Comparison of ENCODE assay signal across 17 cellular contexts in genomic region chr15:72368895-72369294, GRCh38. TPM values are rescaled to one million over a fixed set of nuclear protein-coding genes. Genes with fewer than 3 reads are reported as not detected.
A peak's percentile ranks its signal among the peaks of the same experiment; 100 is the strongest.
DNase-seq lines count a peak whose midpoint lies in the region; ATAC-seq, FAIRE-seq and TF ChIP-seq lines count a peak whose summit lies in the region.
"Had no signal": no experiment of that assay in that cellular context is flagged by ENCODE, and none has a peak within 500 bp of the region (broad histone marks: within the 10 kb centered on the region; RNA-seq: fewer than 3 reads in every experiment).

No MANE protein-coding gene starts in this region.

- H3K27me3 Mint-ChIP-seq in osteocyte (ENCODE audit: unreplicated experiment), result no peaks in the 10 kb centered on the region
- H3K27me3 Mint-ChIP-seq: naive thymus-derived CD8-positive, alpha-beta T cell had no signal

- no peak for FAIRE-seq in D721Med (lab: Jason Lieb, UNC)

- no peak overlapping the region for H3K27ac Mint-ChIP-seq in osteocyte (ENCODE audit: unreplicated experiment)
- H3K27ac Mint-ChIP-seq: H9 had no signal

- no peaks in the 10 kb centered on the region for H3K27me3 ChIP-seq in muscle layer of duodenum (ENCODE audit: low read depth, low read length)
- H3K27me3 ChIP-seq: sigmoid colon had no signal

- ATAC-seq in Right ventricle myocardium inferior, result peak; percentile 75
- no peak for ATAC-seq in HG03469 (IDR thresholded peaks at IDR 0.05; ENCODE audit: unreplicated experiment)
- ATAC-seq: naive thymus-derived CD8-positive, alpha-beta T cell had no signal

- H3K4me3 ChIP-seq in fibroblast of pulmonary artery (replicated peaks; ENCODE audit: low read depth, low read length) (no peak overlapping the region), muscle layer of duodenum (ENCODE audit: low read depth in 1 of 2, low read length in 2 of 2) (no peak overlapping the region)
- H3K4me3 ChIP-seq: sigmoid colon had no signal

- peaks cover 26% of the 10 kb centered on the region for H3K36me3 Mint-ChIP-seq in osteocyte (ENCODE audit: unreplicated experiment)

- DNase-seq in Right ventricle myocardium inferior (ENCODE audit: missing footprints), result no peak
- DNase-seq in cardiac septum (ENCODE audit: low spot score), result no peak
- peak; percentile 23 for DNase-seq in fibroblast of pulmonary artery (ENCODE audit: low read depth)
- DNase-seq in osteocyte (ENCODE audit: extremely low spot score, unreplicated experiment), result no peak
- DNase-seq in NCI-H2107 treated with DMSO at 0.1 percent for 48 hours (lab: John Stamatoyannopoulos, UW; ENCODE audit: unreplicated experiment), result no peak
- no peak for DNase-seq in D721Med (ENCODE audit: insufficient read length, low spot score)
- DNase-seq: activated naive CD4-positive, alpha-beta T cell; foreskin fibroblast; H9; naive thymus-derived CD8-positive, alpha-beta T cell; NCI-H1930; NCI-H748 treated with DMSO at 0.1 percent for 48 hours; sigmoid colon; stimulated activated naive CD4-positive, alpha-beta T cell had no signal

- no peaks in the 10 kb centered on the region for H3K9me3 Mint-ChIP-seq in osteocyte (ENCODE audit: unreplicated experiment)
- H3K9me3 Mint-ChIP-seq: H9; naive thymus-derived CD8-positive, alpha-beta T cell had no signal

- TF ChIP-seq CTCF in fibroblast of pulmonary artery (IDR thresholded peaks at IDR 0.05; ENCODE audit: low read length, missing control alignments) (no peak), osteocyte (IDR thresholded peaks at IDR 0.05) (no peak), D721Med (IDR thresholded peaks at IDR 0.05; ENCODE audit: insufficient read depth, missing control alignments) (no peak)

- peaks cover 9% of the 10 kb centered on the region for H3K4me1 Mint-ChIP-seq in osteocyte (ENCODE audit: unreplicated experiment)
- H3K4me1 Mint-ChIP-seq: H9 had no signal

- H3K27ac ChIP-seq in muscle layer of duodenum (ENCODE audit: low read length), result peak overlapping the region; percentile 19
- H3K27ac ChIP-seq: VCaP had no signal

- H3K4me1 ChIP-seq in muscle layer of duodenum (ENCODE audit: control insufficient read depth in 1 of 2, insufficient read depth in 2 of 2, low read length in 2 of 2), result peaks cover 0 to 32% of the 10 kb centered on the region in 2 donors

- intact Hi-C loops in Right ventricle myocardium inferior (cut with DNase I) (no loop called here), cardiac septum (cut with DNase I) (no loop called here)

- no peak overlapping the region for H3K4me3 Mint-ChIP-seq in osteocyte (ENCODE audit: unreplicated experiment)
- H3K4me3 Mint-ChIP-seq: H9 had no signal

- peaks cover 0 to 11% of the 10 kb centered on the region in 2 donors for H3K36me3 ChIP-seq in muscle layer of duodenum (ENCODE audit: control insufficient read depth in 1 of 2, insufficient read depth in 2 of 2, low read length in 2 of 2)

- H3K9me3 ChIP-seq in muscle layer of duodenum (ENCODE audit: control insufficient read depth in 1 of 2, low read length in 2 of 2), result no peaks in the 10 kb centered on the region
- H3K9me3 ChIP-seq: sigmoid colon had no signal

RNA-seq across cellular contexts. Expression of gene HEXA, which starts 6.9 kb away (rescaled TPM):
- total RNA-seq in Right ventricle myocardium inferior (64.3 TPM), cardiac septum (77.9 TPM), osteocyte (280 TPM in 2 replicates)

RNA-seq across cellular contexts. Expression of gene TMEM202, which starts 29.2 kb away (rescaled TPM):
- not detected for total RNA-seq in Right ventricle myocardium inferior
- total RNA-seq in cardiac septum, result not detected
- not detected in 2 replicates for total RNA-seq in osteocyte
- total RNA-seq: H9; naive thymus-derived CD8-positive, alpha-beta T cell; sigmoid colon had no signal

RNA-seq across cellular contexts. Expression of gene CELF6, which starts 48.9 kb away (rescaled TPM):
- total RNA-seq in Right ventricle myocardium inferior, result 1.6 TPM
- 0.70 TPM for total RNA-seq in cardiac septum
- total RNA-seq in osteocyte, result 0.65 and 0.86 TPM in 2 replicates
